Comparison of ENCODE assay signal across 26 cellular contexts in genomic region chr19:33490041-33490451, GRCh38.
"Had no signal": no experiment of that assay in that cellular context is flagged by ENCODE, and none has a peak within 500 bp of the region (broad histone marks: within the 10 kb centered on the region; RNA-seq: fewer than 3 reads in every experiment).

No MANE protein-coding gene starts in this region.

- ATAC-seq: activated T-helper 17 cell treated with anti-CD3 and anti-CD28 coated beads, Interleukin-2, amount 50 U/mL, for 72 hours; gastrocnemius medialis; left cardiac atrium; stimulated activated effector memory CD8-positive, alpha-beta T cell treated with anti-CD3 and anti-CD28 coated beads, Interleukin-12 subunit alpha, Interleukin-12 subunit beta, amount 100 ng/mL, for 72 hours; WTC11 had no signal

- H3K27me3 ChIP-seq: esophagus squamous epithelium, gastrocnemius medialis, upper lobe of left lung had no signal

- H3K4me3 ChIP-seq: esophagus squamous epithelium, gastrocnemius medialis, lung, skin epidermis, thoracic aorta, upper lobe of left lung had no signal

- H3K9me3 Mint-ChIP-seq: activated T-cell treated with anti-CD3 and anti-CD28 coated beads, Interleukin-2, amount 50 U/mL, for 24 hours; activated T-helper 17 cell treated with anti-CD3 and anti-CD28 coated beads, Interleukin-2, amount 50 U/mL, for 72 hours; endodermal cell; naive B cell; stimulated activated effector memory CD8-positive, alpha-beta T cell treated with anti-CD3 and anti-CD28 coated beads, Interleukin-12 subunit alpha, Interleukin-12 subunit beta, amount 100 ng/mL, for 72 hours; WTC11 had no signal

- H3K27ac Mint-ChIP-seq: activated naive CD8-positive, alpha-beta T cell treated with anti-CD3 and anti-CD28 coated beads for 36 hours; activated T-cell treated with anti-CD3 and anti-CD28 coated beads, Interleukin-2, amount 50 U/mL, for 24 hours; activated T-helper 17 cell treated with anti-CD3 and anti-CD28 coated beads, Interleukin-2, amount 50 U/mL, for 72 hours; endodermal cell; naive B cell; stimulated activated effector memory CD8-positive, alpha-beta T cell treated with anti-CD3 and anti-CD28 coated beads, Interleukin-12 subunit alpha, Interleukin-12 subunit beta, amount 100 ng/mL, for 72 hours; WTC11 had no signal

- H3K36me3 Mint-ChIP-seq: stimulated activated effector memory CD8-positive, alpha-beta T cell treated with anti-CD3 and anti-CD28 coated beads, Interleukin-12 subunit alpha, Interleukin-12 subunit beta, amount 100 ng/mL, for 72 hours had no signal

- H3K4me1 Mint-ChIP-seq: activated naive CD8-positive, alpha-beta T cell treated with anti-CD3 and anti-CD28 coated beads for 36 hours; activated T-helper 17 cell treated with anti-CD3 and anti-CD28 coated beads, Interleukin-2, amount 50 U/mL, for 72 hours; endodermal cell; WTC11 had no signal

- H3K36me3 ChIP-seq: thoracic aorta had no signal

- H3K4me1 ChIP-seq: upper lobe of left lung had no signal

- H3K9me3 ChIP-seq: esophagus squamous epithelium, gastrocnemius medialis, thoracic aorta, upper lobe of left lung had no signal

- H3K27me3 Mint-ChIP-seq: activated naive CD8-positive, alpha-beta T cell treated with anti-CD3 and anti-CD28 coated beads for 36 hours; activated T-cell treated with anti-CD3 and anti-CD28 coated beads, Interleukin-2, amount 50 U/mL, for 24 hours; activated T-helper 17 cell treated with anti-CD3 and anti-CD28 coated beads, Interleukin-2, amount 50 U/mL, for 72 hours; naive B cell had no signal

- DNase-seq: activated CD4-positive, alpha-beta T cell treated with anti-CD3 and anti-CD28 coated beads, Interleukin-2, amount 50 U/mL, for 4 hours; activated CD8-positive, alpha-beta memory T cell treated with anti-CD3 and anti-CD28 coated beads for 24 hours; activated CD8-positive, alpha-beta memory T cell treated with anti-CD3 and anti-CD28 coated beads, Interleukin-2, amount 50 U/mL, for 4 hours; activated naive CD4-positive, alpha-beta T cell treated with Interleukin-2 at 50 U/mL for 16 hours; activated naive CD8-positive, alpha-beta T cell treated with anti-CD3 and anti-CD28 coated beads for 36 hours; activated T-cell treated with anti-CD3 and anti-CD28 coated beads, Interleukin-2, amount 50 U/mL, for 24 hours; amniotic stem cell; cerebellar nuclear complex; cortex of kidney; endodermal cell; esophagus squamous epithelium; gastrocnemius medialis; hypothalamus; left cardiac atrium; naive B cell; occipital lobe; retina; stimulated activated CD4-positive, alpha-beta T cell treated with anti-CD3 and anti-CD28 coated beads, Interleukin-2, amount 100 ng/mL, for 24 hours; T-helper 1 cell had no signal

- H3K4me3 Mint-ChIP-seq: activated naive CD8-positive, alpha-beta T cell treated with anti-CD3 and anti-CD28 coated beads for 36 hours; activated T-cell treated with anti-CD3 and anti-CD28 coated beads, Interleukin-2, amount 50 U/mL, for 24 hours; activated T-helper 17 cell treated with anti-CD3 and anti-CD28 coated beads, Interleukin-2, amount 50 U/mL, for 72 hours; endodermal cell; naive B cell; stimulated activated effector memory CD8-positive, alpha-beta T cell treated with anti-CD3 and anti-CD28 coated beads, Interleukin-12 subunit alpha, Interleukin-12 subunit beta, amount 100 ng/mL, for 72 hours; WTC11 had no signal

- H3K27ac ChIP-seq: esophagus squamous epithelium, gastrocnemius medialis, skin epidermis, thoracic aorta, upper lobe of left lung had no signal
